In the genomic region with DNA sequence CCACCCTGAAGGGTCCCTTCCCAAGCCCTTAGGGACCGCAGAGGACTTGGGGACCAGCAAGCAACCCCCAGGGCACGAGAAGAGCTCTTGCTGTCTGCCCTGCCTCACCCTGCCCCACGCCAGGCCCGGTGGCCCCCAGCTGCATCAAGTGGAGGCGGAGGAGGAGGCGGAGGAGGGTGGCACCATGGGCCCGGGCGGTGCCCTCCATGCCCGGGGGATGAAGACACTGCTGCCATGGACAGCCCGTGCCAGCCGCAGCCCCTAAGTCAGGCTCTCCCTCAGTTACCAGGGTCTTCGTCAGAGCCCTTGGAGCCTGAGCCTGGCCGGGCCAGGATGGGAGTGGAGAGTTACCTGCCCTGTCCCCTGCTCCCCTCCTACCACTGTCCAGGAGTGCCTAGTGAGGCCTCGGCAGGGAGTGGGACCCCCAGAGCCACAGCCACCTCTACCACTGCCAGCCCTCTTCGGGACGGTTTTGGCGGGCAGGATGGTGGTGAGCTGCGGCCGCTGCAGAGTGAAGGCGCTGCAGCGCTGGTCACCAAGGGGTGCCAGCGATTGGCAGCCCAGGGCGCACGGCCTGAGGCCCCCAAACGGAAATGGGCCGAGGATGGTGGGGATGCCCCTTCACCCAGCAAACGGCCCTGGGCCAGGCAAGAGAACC, we compare ENCODE assay signal across 9 cellular contexts. TPM values are rescaled to one million over a fixed set of nuclear protein-coding genes. Genes with fewer than 3 reads are reported as not detected.
DNase-seq lines count a peak whose midpoint lies in the region; ATAC-seq and TF ChIP-seq lines count a peak whose summit lies in the region.
"Had no signal": no experiment of that assay in that cellular context is flagged by ENCODE, and none has a peak within 500 bp of the region (broad histone marks: within the 10 kb centered on the region; RNA-seq: fewer than 3 reads in every experiment).

No MANE protein-coding gene starts in this region.

- POLR2A ChIA-PET in A673 (lab: Charles Lee; ENCODE audit: low non-redundant PET), result no interaction called here

- no peak for TF ChIP-seq CTCF in A673 (conservative IDR thresholded peaks at IDR 0.05; ENCODE audit: low read depth, low read length)

- DNase-seq in A673 (ENCODE audit: low spot score), result no peak
- peak in 3 of 61 donors; percentile 35 to 52 (median 36) for DNase-seq in caudate nucleus (lab: John Stamatoyannopoulos, UW)
- no peak for DNase-seq in left lobe of liver (ENCODE audit: low spot score)
- no peak for DNase-seq in NCI-H1105 treated with DMSO at 0.1 percent for 48 hours (lab: John Stamatoyannopoulos, UW)
- no peak for DNase-seq in occipital lobe (lab: John Stamatoyannopoulos, UW)
- DNase-seq: NCI-H2029 treated with DMSO at 0.1 percent for 48 hours had no signal

- H3K4me1 ChIP-seq in A673 (ENCODE audit: insufficient read depth, low read length, poor library complexity, severe bottlenecking) (peaks cover 52% of the 10 kb centered on the region), muscle layer of colon (ENCODE audit: insufficient read depth, low read length) (peaks cover 52% of the 10 kb centered on the region)

- H3K4me3 ChIP-seq in A673 (ENCODE audit: low read depth, low read length, poor library complexity, severe bottlenecking), result peak overlapping the region; percentile 97
- H3K4me3 ChIP-seq in muscle layer of colon (ENCODE audit: low read depth in 1 of 2, low read length in 2 of 2), result peak overlapping the region; percentile 63 to 75

- peak overlapping the region; percentile 49 for H3K9ac ChIP-seq in muscle layer of colon (ENCODE audit: low read length)

- ATAC-seq in left lobe of liver (no peak), GM18907 (IDR thresholded peaks at IDR 0.05; ENCODE audit: unreplicated experiment) (no peak)

- H3K27ac ChIP-seq in A673 (ENCODE audit: low read depth, low read length, poor library complexity, severe bottlenecking) (peak overlapping the region; percentile 88), KOPT-K1 (ENCODE audit: low read depth, low read length, poor library complexity, severe bottlenecking) (peak overlapping the region; percentile 86), caudate nucleus (ENCODE audit: low read depth, low read length) (peak overlapping the region; percentile 85), muscle layer of colon (ENCODE audit: low read depth, low read length) (peak overlapping the region; percentile 90)

- intact Hi-C loops in A673 (cut with micrococcal nuclease; ENCODE audit: unreplicated experiment), result loop anchor here (10.0 kb wide), 1 partner anchor 86 kb away; a partner anchor contains a TSS

- BruUV-seq in A673 (replicated peaks; lab: Mats Ljungman, UMichigan), result no TSS peak

- H3K9me3 ChIP-seq in A673 (ENCODE audit: low read depth, low read length, poor library complexity, severe bottlenecking) (no peaks in the 10 kb centered on the region), KOPT-K1 (ENCODE audit: insufficient read depth, low read length, poor library complexity, severe bottlenecking) (no peaks in the 10 kb centered on the region), muscle layer of colon (ENCODE audit: low read length) (no peaks in the 10 kb centered on the region)

- H3K36me3 ChIP-seq in A673 (ENCODE audit: insufficient read depth, low read length, poor library complexity, severe bottlenecking) (peaks cover 25% of the 10 kb centered on the region), KOPT-K1 (ENCODE audit: insufficient read depth, low read length) (peaks cover 48% of the 10 kb centered on the region), muscle layer of colon (ENCODE audit: insufficient read depth, low read length) (peaks cover 20% of the 10 kb centered on the region)

- CTCF ChIA-PET in A673 (lab: Charles Lee), result interaction anchor here (0.6 kb wide), 1 partner anchor 138 kb away, joined by 5 read pairs; no protein-coding TSS in a partner anchor

- H3K27me3 ChIP-seq in A673 (replicated peaks; ENCODE audit: insufficient read depth, low read depth, low read length, poor library complexity) (no peaks in the 10 kb centered on the region), muscle layer of colon (ENCODE audit: control insufficient read depth in 1 of 2, insufficient read depth in 2 of 2, low read length in 2 of 2) (no peaks in the 10 kb centered on the region)

RNA-seq across cellular contexts. Expression of a gene that starts 1.5 kb away (rescaled TPM):
- 105 and 113 TPM in 2 replicates for total RNA-seq in A673 (2021)
- 42.2 TPM for total RNA-seq in left lobe of liver
- 46.9 TPM for total RNA-seq in occipital lobe

RNA-seq across cellular contexts. Expression of a gene that starts 22.4 kb away (rescaled TPM):
- total RNA-seq in A673 (2021) (9.1 and 14.6 TPM in 2 replicates), left lobe of liver (9.0 TPM), occipital lobe (8.6 TPM)

RNA-seq across cellular contexts. Expression of a gene that starts 25.1 kb away (rescaled TPM):
- total RNA-seq in A673 (2021) (0.75 and 0.85 TPM in 2 replicates), left lobe of liver (0.43 TPM), occipital lobe (not detected)

RNA-seq across cellular contexts. Expression of a gene that starts 49.5 kb away (rescaled TPM):
- total RNA-seq in A673 (2021), result 167 and 179 TPM in 2 replicates
- total RNA-seq in left lobe of liver, result 23.6 TPM
- 17.0 TPM for total RNA-seq in occipital lobe

RNA-seq across cellular contexts. Expression of a gene that starts 49.8 kb away (rescaled TPM):
- total RNA-seq in A673 (2021) (not detected in 2 replicates), left lobe of liver (2,152 TPM), occipital lobe (not detected)
